ENCODE assay signal across 10 cellular contexts in genomic region chr2:216596234-216596985, GRCh38. TPM values are rescaled to one million over a fixed set of nuclear protein-coding genes. Genes with fewer than 3 reads are reported as not detected.
DNase-seq lines count a peak whose midpoint lies in the region.
"Had no signal": no experiment of that assay in that cellular context is flagged by ENCODE, and none has a peak within 500 bp of the region (broad histone marks: within the 10 kb centered on the region; RNA-seq: fewer than 3 reads in every experiment).

No MANE protein-coding gene starts in this region.

- DNase-seq in HCEC 1CT, result peak; percentile 63
- DNase-seq in NCI-H345 treated with DMSO at 0.1 percent for 48 hours (lab: John Stamatoyannopoulos, UW; ENCODE audit: unreplicated experiment), result peak; percentile 59
- peak; percentile 73 to 88 for DNase-seq in dermis microvascular lymphatic vessel endothelial cell (ENCODE audit: low read depth in 2 of 2)
- DNase-seq in pulmonary artery endothelial cell (ENCODE audit: low read depth, low spot score), result peak; percentile 5
- no peak for DNase-seq in hypothalamus (lab: John Stamatoyannopoulos, UW)
- DNase-seq in activated CD4-positive, alpha-beta T cell treated with anti-CD3 and anti-CD28 coated beads for 1 hour, result no peak
- DNase-seq in immature natural killer cell, result no peak
- DNase-seq: activated effector memory CD4-positive, alpha-beta T cell treated with anti-CD3 and anti-CD28 coated beads, Interleukin-2, amount 50 U/mL, for 16 hours; occipital lobe; T-helper 2 cell had no signal

- peaks cover 0 to 2% (median 0%) of the 10 kb centered on the region in 6 donors for H3K9me3 Mint-ChIP-seq in immature natural killer cell

- no peak overlapping the region for H3K27ac Mint-ChIP-seq in immature natural killer cell

- peaks cover 0 to 6% (median 2%) of the 10 kb centered on the region in 3 donors for H3K27me3 Mint-ChIP-seq in immature natural killer cell (ENCODE audit: low read depth in 3 of 3)

- no peaks in the 10 kb centered on the region for H3K4me1 Mint-ChIP-seq in immature natural killer cell

- H3K4me3 Mint-ChIP-seq in immature natural killer cell, result no peak overlapping the region

- no peaks in the 10 kb centered on the region for H3K36me3 Mint-ChIP-seq in immature natural killer cell

RNA-seq across cellular contexts. Expression of gene IGFBP2, which starts 36.8 kb away (rescaled TPM):
- total RNA-seq in dermis microvascular lymphatic vessel endothelial cell, result 53.0 and 54.5 TPM in 2 replicates
- total RNA-seq in pulmonary artery endothelial cell, result 15.8 and 60.4 TPM in 2 replicates
- under 1 TPM in 2 of 3 donors, not detected in 1; 0.66 to 0.70 TPM for polyA plus RNA-seq in immature natural killer cell

Comparison
In these comparisons a context has a peak if more than half of its experiments do, and no peak if none do; other contexts are left out.
1. DNase-seq: peak in HCEC 1CT (single experiment), NCI-H345 treated with DMSO at 0.1 percent for 48 hours (single experiment), dermis microvascular lymphatic vessel endothelial cell (2 of 2) and pulmonary artery endothelial cell (single experiment); none in hypothalamus (0 of 51), activated CD4-positive, alpha-beta T cell treated with anti-CD3 and anti-CD28 coated beads for 1 hour (single experiment) and immature natural killer cell (0 of 3).